Comparison of ENCODE assay signal across 13 cellular contexts in genomic region chr4:139054791-139055376, GRCh38. TPM values are rescaled to one million over a fixed set of nuclear protein-coding genes. Genes with fewer than 3 reads are reported as not detected.
DNase-seq lines count a peak whose midpoint lies in the region; ATAC-seq and TF ChIP-seq lines count a peak whose summit lies in the region.
"Had no signal": no experiment of that assay in that cellular context is flagged by ENCODE, and none has a peak within 500 bp of the region (broad histone marks: within the 10 kb centered on the region; RNA-seq: fewer than 3 reads in every experiment).

No MANE protein-coding gene starts in this region.

- no peak overlapping the region for H2AFZ ChIP-seq in smooth muscle cell (ENCODE audit: low read depth)

- TF ChIP-seq CTCF in fibroblast of mammary gland (conservative IDR thresholded peaks at IDR 0.05; ENCODE audit: control insufficient read depth, insufficient read depth, low read depth, low read length) (no peak), smooth muscle cell (IDR thresholded peaks at IDR 0.05; ENCODE audit: borderline replicate concordance, insufficient read depth, poor library complexity, severe bottlenecking) (no peak)

- no peak overlapping the region for H3K9ac ChIP-seq in smooth muscle cell (ENCODE audit: low read depth)

- DNase-seq in activated naive CD4-positive, alpha-beta T cell treated with anti-CD3 and anti-CD28 coated beads, Interleukin-2, amount 10 ng/mL, durations not matched to agents 7 days and 5 days = no peak
- DNase-seq in fibroblast of mammary gland (ENCODE audit: low read depth) = peak; percentile 18
- DNase-seq in smooth muscle cell (lab: John Stamatoyannopoulos, UW; ENCODE audit: unreplicated experiment) = no peak
- no peak for DNase-seq in DMS 273 (lab: John Stamatoyannopoulos, UW; ENCODE audit: unreplicated experiment)
- DNase-seq in NCI-H146 (lab: John Stamatoyannopoulos, UW) = no peak
- no peak for DNase-seq in C1 segment of cervical spinal cord (lab: John Stamatoyannopoulos, UW)
- DNase-seq: body of pancreas; NCI-H524; SHP77; stimulated activated CD4-positive, alpha-beta T cell treated with anti-CD3 and anti-CD28 coated beads, Interleukin-1b, Interleukin-23, amount 100 ng/mL, for 48 hours had no signal

- H4K20me1 ChIP-seq in smooth muscle cell (ENCODE audit: low read depth) = peaks cover 60% of the 10 kb centered on the region

- H3K27me3 Mint-ChIP-seq in activated naive CD4-positive, alpha-beta T cell treated with anti-CD3 and anti-CD28 coated beads, Interleukin-2, amount 50 U/mL, for 24 hours = no peaks in the 10 kb centered on the region
- H3K27me3 Mint-ChIP-seq in activated naive CD4-positive, alpha-beta T cell treated with anti-CD3 and anti-CD28 coated beads, Interleukin-2, amount 10 ng/mL, durations not matched to agents 7 days and 5 days = no peaks in the 10 kb centered on the region

- peaks cover under 1% of the 10 kb centered on the region for H3K36me3 ChIP-seq in smooth muscle cell (ENCODE audit: low read depth)

- H3K4me3 ChIP-seq in fibroblast of mammary gland (ENCODE audit: control insufficient read depth, low read depth, low read length) = no peak overlapping the region
- no peak overlapping the region for H3K4me3 ChIP-seq in smooth muscle cell
- H3K4me3 ChIP-seq: body of pancreas, HAP-1 had no signal

- peak; percentile 29 for ATAC-seq in SK-N-SH treated with all-trans-retinoic acid at 6 μM for 48 hours
- ATAC-seq: body of pancreas had no signal

- peaks cover 20% of the 10 kb centered on the region for H3K36me3 Mint-ChIP-seq in activated naive CD4-positive, alpha-beta T cell treated with anti-CD3 and anti-CD28 coated beads, Interleukin-2, amount 50 U/mL, for 24 hours
- peaks cover 48% of the 10 kb centered on the region for H3K36me3 Mint-ChIP-seq in activated naive CD4-positive, alpha-beta T cell treated with anti-CD3 and anti-CD28 coated beads, Interleukin-2, amount 10 ng/mL, durations not matched to agents 7 days and 5 days

- H3F3A ChIP-seq in smooth muscle cell (ENCODE audit: low read depth) = peaks cover 19% of the 10 kb centered on the region

- 31% methylated on average over 1 of the region's 1 CpG for WGBS in smooth muscle cell (ENCODE audit: low lambda C conversion rate)

- H3K4me1 ChIP-seq in smooth muscle cell (ENCODE audit: low read depth) = no peaks in the 10 kb centered on the region

- H3K27ac Mint-ChIP-seq in activated naive CD4-positive, alpha-beta T cell treated with anti-CD3 and anti-CD28 coated beads, Interleukin-2, amount 50 U/mL, for 24 hours = peak overlapping the region; percentile 66
- H3K27ac Mint-ChIP-seq in activated naive CD4-positive, alpha-beta T cell treated with anti-CD3 and anti-CD28 coated beads, Interleukin-2, amount 10 ng/mL, durations not matched to agents 7 days and 5 days = no peak overlapping the region

- no peaks in the 10 kb centered on the region for H3K27me3 ChIP-seq in smooth muscle cell (ENCODE audit: low read depth)
- H3K27me3 ChIP-seq: body of pancreas had no signal

- H3K4me2 ChIP-seq in smooth muscle cell = no peak overlapping the region

- H3K9me3 Mint-ChIP-seq in activated naive CD4-positive, alpha-beta T cell treated with anti-CD3 and anti-CD28 coated beads, Interleukin-2, amount 50 U/mL, for 24 hours = no peaks in the 10 kb centered on the region
- no peaks in the 10 kb centered on the region for H3K9me3 Mint-ChIP-seq in activated naive CD4-positive, alpha-beta T cell treated with anti-CD3 and anti-CD28 coated beads, Interleukin-2, amount 10 ng/mL, durations not matched to agents 7 days and 5 days

- CTCF ChIA-PET in activated naive CD4-positive, alpha-beta T cell treated with anti-CD3 and anti-CD28 coated beads, Interleukin-2, amount 10 ng/mL, durations not matched to agents 7 days and 5 days (lab: Charles Lee) = interaction anchor here (1.2 kb wide), 1 partner anchor 25 kb away, joined by 4 read pairs; no protein-coding TSS in a partner anchor

- H3K4me1 Mint-ChIP-seq in activated naive CD4-positive, alpha-beta T cell treated with anti-CD3 and anti-CD28 coated beads, Interleukin-2, amount 50 U/mL, for 24 hours = peaks cover 48% of the 10 kb centered on the region
- peaks cover 5% of the 10 kb centered on the region for H3K4me1 Mint-ChIP-seq in activated naive CD4-positive, alpha-beta T cell treated with anti-CD3 and anti-CD28 coated beads, Interleukin-2, amount 10 ng/mL, durations not matched to agents 7 days and 5 days

- H3K4me3 Mint-ChIP-seq in activated naive CD4-positive, alpha-beta T cell treated with anti-CD3 and anti-CD28 coated beads, Interleukin-2, amount 50 U/mL, for 24 hours = no peak overlapping the region
- H3K4me3 Mint-ChIP-seq in activated naive CD4-positive, alpha-beta T cell treated with anti-CD3 and anti-CD28 coated beads, Interleukin-2, amount 10 ng/mL, durations not matched to agents 7 days and 5 days = no peak overlapping the region

- peaks cover 10% of the 10 kb centered on the region for H3K79me2 ChIP-seq in smooth muscle cell (ENCODE audit: low read depth)

- no peaks in the 10 kb centered on the region for H3K9me3 ChIP-seq in smooth muscle cell (replicated peaks; ENCODE audit: low read depth)
- H3K9me3 ChIP-seq: body of pancreas, HAP-1 had no signal

- H3K27ac ChIP-seq in smooth muscle cell (ENCODE audit: low read depth) = peak overlapping the region; percentile 28

TF ChIP-seq in SK-N-SH treated with all-trans-retinoic acid at 6 μM for 48 hours, 23 proteins besides CTCF, POLR2A, EP300 and RAD21:
- TF ChIP-seq, protein P1, sequence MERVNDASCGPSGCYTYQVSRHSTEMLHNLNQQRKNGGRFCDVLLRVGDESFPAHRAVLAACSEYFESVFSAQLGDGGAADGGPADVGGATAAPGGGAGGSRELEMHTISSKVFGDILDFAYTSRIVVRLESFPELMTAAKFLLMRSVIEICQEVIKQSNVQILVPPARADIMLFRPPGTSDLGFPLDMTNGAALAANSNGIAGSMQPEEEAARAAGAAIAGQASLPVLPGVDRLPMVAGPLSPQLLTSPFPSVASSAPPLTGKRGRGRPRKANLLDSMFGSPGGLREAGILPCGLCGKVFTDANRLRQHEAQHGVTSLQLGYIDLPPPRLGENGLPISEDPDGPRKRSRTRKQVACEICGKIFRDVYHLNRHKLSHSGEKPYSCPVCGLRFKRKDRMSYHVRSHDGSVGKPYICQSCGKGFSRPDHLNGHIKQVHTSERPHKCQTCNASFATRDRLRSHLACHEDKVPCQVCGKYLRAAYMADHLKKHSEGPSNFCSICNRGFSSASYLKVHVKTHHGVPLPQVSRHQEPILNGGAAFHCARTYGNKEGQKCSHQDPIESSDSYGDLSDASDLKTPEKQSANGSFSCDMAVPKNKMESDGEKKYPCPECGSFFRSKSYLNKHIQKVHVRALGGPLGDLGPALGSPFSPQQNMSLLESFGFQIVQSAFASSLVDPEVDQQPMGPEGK (CRISPR knock-in tag; IDR thresholded peaks at IDR 0.05; ENCODE audit: borderline replicate concordance) = no peak
- no peak for TF ChIP-seq TCF4 (CRISPR knock-in tag; IDR thresholded peaks at IDR 0.05; ENCODE audit: borderline replicate concordance)
- TF ChIP-seq, protein P2, sequence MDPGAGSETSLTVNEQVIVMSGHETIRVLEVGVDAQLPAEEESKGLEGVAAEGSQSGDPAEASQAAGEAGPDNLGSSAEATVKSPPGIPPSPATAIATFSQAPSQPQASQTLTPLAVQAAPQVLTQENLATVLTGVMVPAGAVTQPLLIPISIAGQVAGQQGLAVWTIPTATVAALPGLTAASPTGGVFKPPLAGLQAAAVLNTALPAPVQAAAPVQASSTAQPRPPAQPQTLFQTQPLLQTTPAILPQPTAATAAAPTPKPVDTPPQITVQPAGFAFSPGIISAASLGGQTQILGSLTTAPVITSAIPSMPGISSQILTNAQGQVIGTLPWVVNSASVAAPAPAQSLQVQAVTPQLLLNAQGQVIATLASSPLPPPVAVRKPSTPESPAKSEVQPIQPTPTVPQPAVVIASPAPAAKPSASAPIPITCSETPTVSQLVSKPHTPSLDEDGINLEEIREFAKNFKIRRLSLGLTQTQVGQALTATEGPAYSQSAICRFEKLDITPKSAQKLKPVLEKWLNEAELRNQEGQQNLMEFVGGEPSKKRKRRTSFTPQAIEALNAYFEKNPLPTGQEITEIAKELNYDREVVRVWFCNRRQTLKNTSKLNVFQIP (CRISPR knock-in tag; IDR thresholded peaks at IDR 0.05; ENCODE audit: borderline replicate concordance, low read depth) = no peak
- TF ChIP-seq ZNF70 (CRISPR knock-in tag; IDR thresholded peaks at IDR 0.05) = no peak
- TF ChIP-seq ZC3H10 (CRISPR knock-in tag; IDR thresholded peaks at IDR 0.05) = no peak
- TF ChIP-seq RARB (CRISPR knock-in tag; IDR thresholded peaks at IDR 0.05) = no peak
- TF ChIP-seq CSRNP3 (CRISPR knock-in tag; IDR thresholded peaks at IDR 0.05) = no peak
- TF ChIP-seq TOX (CRISPR knock-in tag; IDR thresholded peaks at IDR 0.05; ENCODE audit: borderline replicate concordance) = no peak
- TF ChIP-seq ZFP3 (CRISPR knock-in tag; IDR thresholded peaks at IDR 0.05) = no peak
- TF ChIP-seq GLIS3 (CRISPR knock-in tag; IDR thresholded peaks at IDR 0.05) = no peak

RNA-seq across cellular contexts. Expression of gene NOCT, which starts 39.3 kb away (rescaled TPM):
- total RNA-seq in smooth muscle cell = 33.4 and 34.4 TPM in 2 replicates
- polyA plus RNA-seq in smooth muscle cell = 6.7 and 8.8 TPM in 2 replicates
